Comparison of ENCODE assay signal across 9 cellular contexts in genomic region chr12:76688627-76689026, GRCh38.
DNase-seq lines count a peak whose midpoint lies in the region; ATAC-seq and TF ChIP-seq lines count a peak whose summit lies in the region.
"Had no signal": no experiment of that assay in that cellular context is flagged by ENCODE, and none has a peak within 500 bp of the region (broad histone marks: within the 10 kb centered on the region; RNA-seq: fewer than 3 reads in every experiment).

No MANE protein-coding gene starts in this region.

- H3K4me3 ChIP-seq in GM12865 (ENCODE audit: low read depth, low read length) = no peak overlapping the region
- no peak overlapping the region for H3K4me3 ChIP-seq in NB4 (ENCODE audit: low read depth, low read length)
- no peak overlapping the region for H3K4me3 ChIP-seq in fibroblast of mammary gland (ENCODE audit: control insufficient read depth, low read depth, low read length)
- H3K4me3 ChIP-seq: gastrocnemius medialis had no signal

- H3K27ac Mint-ChIP-seq in activated naive CD4-positive, alpha-beta T cell treated with anti-CD3 and anti-CD28 coated beads, Interleukin-2, amount 50 U/mL, for 72 hours = no peak overlapping the region

- DNase-seq in ACHN (peak; percentile 44), GM12865 (ENCODE audit: low read depth) (peak; percentile 10), NB4 (ENCODE audit: low read depth) (peak; percentile 40), fibroblast of mammary gland (ENCODE audit: low read depth) (peak; percentile 22), NCI-H1048 (lab: John Stamatoyannopoulos, UW) (no peak)
- no peak for DNase-seq in activated naive CD4-positive, alpha-beta T cell treated with anti-CD3 and anti-CD28 coated beads, Interleukin-2, amount 50 U/mL, for 72 hours (ENCODE audit: low spot score in 2 of 2)
- DNase-seq: gastrocnemius medialis had no signal

- in situ Hi-C loops in ACHN (cut with HindIII; ENCODE audit: low pct_ligation_motif_present, low pct_unique_long_range_greater_than_20kb, low sequenced_read_pairs) = no loop called here

- TF ChIP-seq CTCF in GM12865 (IDR thresholded peaks at IDR 0.05; ENCODE audit: insufficient read depth, low read depth, low read length, missing control alignments) = no peak
- TF ChIP-seq CTCF in NB4 (IDR thresholded peaks at IDR 0.05; ENCODE audit: low read depth, low read length) = peak; percentile 44
- peak; percentile 44 for TF ChIP-seq CTCF in fibroblast of mammary gland (conservative IDR thresholded peaks at IDR 0.05; ENCODE audit: control insufficient read depth, insufficient read depth, low read depth, low read length)

- H3K9me3 Mint-ChIP-seq in activated naive CD4-positive, alpha-beta T cell treated with anti-CD3 and anti-CD28 coated beads, Interleukin-2, amount 50 U/mL, for 72 hours = no peaks in the 10 kb centered on the region

- ATAC-seq in HG03469 (IDR thresholded peaks at IDR 0.05; ENCODE audit: unreplicated experiment) = no peak
- no peak for ATAC-seq in GM21367 (IDR thresholded peaks at IDR 0.05; ENCODE audit: unreplicated experiment)
- no peak for ATAC-seq in activated naive CD4-positive, alpha-beta T cell treated with anti-CD3 and anti-CD28 coated beads, Interleukin-2, amount 50 U/mL, for 72 hours
- ATAC-seq: gastrocnemius medialis had no signal

- H3K36me3 Mint-ChIP-seq in activated naive CD4-positive, alpha-beta T cell treated with anti-CD3 and anti-CD28 coated beads, Interleukin-2, amount 50 U/mL, for 72 hours = no peaks in the 10 kb centered on the region

- TF ChIP-seq POLR2A in NB4 (IDR thresholded peaks at IDR 0.05; ENCODE audit: extremely low read depth, insufficient read length) = no peak

Comparison
In these comparisons a context has a peak if more than half of its experiments do, and no peak if none do; other contexts are left out.
1. DNase-seq: peak in ACHN (single experiment), GM12865 (single experiment), NB4 (single experiment) and fibroblast of mammary gland (single experiment); none in NCI-H1048 (single experiment) and activated naive CD4-positive, alpha-beta T cell treated with anti-CD3 and anti-CD28 coated beads, Interleukin-2, amount 50 U/mL, for 72 hours (0 of 2).